ENCODE assay signal across 11 cellular contexts in genomic region chr18:44715245-44715644, GRCh38. TPM values are rescaled to one million over a fixed set of nuclear protein-coding genes. Genes with fewer than 3 reads are reported as not detected.
DNase-seq lines count a peak whose midpoint lies in the region; ATAC-seq and TF ChIP-seq lines count a peak whose summit lies in the region.
"Had no signal": no experiment of that assay in that cellular context is flagged by ENCODE, and none has a peak within 500 bp of the region (broad histone marks: within the 10 kb centered on the region; RNA-seq: fewer than 3 reads in every experiment).

No MANE protein-coding gene starts in this region.

- H3K27me3 Mint-ChIP-seq in activated CD8-positive, alpha-beta memory T cell treated with anti-CD3 and anti-CD28 coated beads, Interleukin-2, amount 10 ng/mL, durations not matched to agents 7 days and 5 days = peaks cover 5% of the 10 kb centered on the region

- no peaks in the 10 kb centered on the region for H3K9me3 Mint-ChIP-seq in activated CD8-positive, alpha-beta memory T cell treated with anti-CD3 and anti-CD28 coated beads, Interleukin-2, amount 10 ng/mL, durations not matched to agents 7 days and 5 days (ENCODE audit: low read depth)

- TF ChIP-seq CTCF in esophagus squamous epithelium (IDR thresholded peaks at IDR 0.05) = no peak

- H3K27me3 ChIP-seq in MG63 (no peaks in the 10 kb centered on the region), esophagus squamous epithelium (no peaks in the 10 kb centered on the region), muscle layer of duodenum (ENCODE audit: low read depth, low read length) (no peaks in the 10 kb centered on the region), H7 (ENCODE audit: control insufficient read depth, insufficient read depth, low read length) (no peaks in the 10 kb centered on the region)

- CTCF ChIA-PET in activated CD8-positive, alpha-beta memory T cell treated with anti-CD3 and anti-CD28 coated beads, Interleukin-2, amount 10 ng/mL, durations not matched to agents 7 days and 5 days (lab: Charles Lee) = interaction anchor here (1.7 kb wide), 1 partner anchor 9 kb away, joined by 5 read pairs; no protein-coding TSS in a partner anchor

- intact Hi-C loops in esophagus squamous epithelium (cut with DNase I) = no loop called here

- H3K4me3 Mint-ChIP-seq in activated CD8-positive, alpha-beta memory T cell treated with anti-CD3 and anti-CD28 coated beads, Interleukin-2, amount 10 ng/mL, durations not matched to agents 7 days and 5 days = no peak overlapping the region
- H3K4me3 Mint-ChIP-seq: CD4-positive, CD25-positive, alpha-beta regulatory T cell had no signal

- H3K27ac ChIP-seq in esophagus squamous epithelium (peak overlapping the region; percentile 25 to 82 (median 60)), muscle layer of duodenum (ENCODE audit: low read length) (peak overlapping the region; percentile 83)

- DNase-seq in ACHN (peak; percentile 56), MG63 (peak; percentile 54), esophagus squamous epithelium (lab: John Stamatoyannopoulos, UW) (no peak), Kasumi-1 (lab: John Stamatoyannopoulos, UW) (no peak), H7 (no peak)
- no peak for DNase-seq in activated CD8-positive, alpha-beta memory T cell treated with anti-CD3 and anti-CD28 coated beads, Interleukin-2, amount 10 ng/mL, durations not matched to agents 7 days and 5 days
- DNase-seq: CD4-positive, CD25-positive, alpha-beta regulatory T cell; central memory CD4-positive, alpha-beta T cell; NCI-H226 had no signal

- in situ Hi-C loops in ACHN (cut with HindIII; ENCODE audit: low pct_ligation_motif_present, low pct_unique_long_range_greater_than_20kb, low sequenced_read_pairs) = no loop called here

- H3K4me1 Mint-ChIP-seq in activated CD8-positive, alpha-beta memory T cell treated with anti-CD3 and anti-CD28 coated beads, Interleukin-2, amount 10 ng/mL, durations not matched to agents 7 days and 5 days = peaks cover 66% of the 10 kb centered on the region

- ATAC-seq in activated CD8-positive, alpha-beta memory T cell treated with anti-CD3 and anti-CD28 coated beads, Interleukin-2, amount 10 ng/mL, durations not matched to agents 7 days and 5 days = no peak
- no peak for ATAC-seq in HG02870 (IDR thresholded peaks at IDR 0.05; ENCODE audit: unreplicated experiment)

- H3K9me3 ChIP-seq in MG63 (no peaks in the 10 kb centered on the region), esophagus squamous epithelium (no peaks in the 10 kb centered on the region), muscle layer of duodenum (ENCODE audit: control insufficient read depth in 1 of 2, low read length in 2 of 2) (no peaks in the 10 kb centered on the region)

- H3K4me1 ChIP-seq in esophagus squamous epithelium (peaks cover 0 to 56% (median 24%) of the 10 kb centered on the region in 3 donors), muscle layer of duodenum (ENCODE audit: control insufficient read depth in 1 of 2, insufficient read depth in 2 of 2, low read length in 2 of 2) (peaks cover under 1 to 6% of the 10 kb centered on the region in 2 donors)

- WGBS in esophagus squamous epithelium, 2 donors = 43 to 57% methylated on average over 6 to 7 of the region's 7 CpGs

- H3K36me3 ChIP-seq in MG63 (no peaks in the 10 kb centered on the region), esophagus squamous epithelium (no peaks in the 10 kb centered on the region), muscle layer of duodenum (ENCODE audit: control insufficient read depth in 1 of 2, insufficient read depth in 2 of 2, low read length in 2 of 2) (peaks cover 0 to 7% of the 10 kb centered on the region in 2 donors), H7 (replicated peaks; ENCODE audit: control insufficient read depth, insufficient read depth, low read length) (no peaks in the 10 kb centered on the region)

- H3K27ac Mint-ChIP-seq in activated CD8-positive, alpha-beta memory T cell treated with anti-CD3 and anti-CD28 coated beads, Interleukin-2, amount 10 ng/mL, durations not matched to agents 7 days and 5 days = no peak overlapping the region
- H3K27ac Mint-ChIP-seq: CD4-positive, CD25-positive, alpha-beta regulatory T cell had no signal

- peaks cover 42% of the 10 kb centered on the region for H3K36me3 Mint-ChIP-seq in activated CD8-positive, alpha-beta memory T cell treated with anti-CD3 and anti-CD28 coated beads, Interleukin-2, amount 10 ng/mL, durations not matched to agents 7 days and 5 days
- H3K36me3 Mint-ChIP-seq: CD4-positive, CD25-positive, alpha-beta regulatory T cell had no signal

- TF ChIP-seq POLR2A in esophagus squamous epithelium (IDR thresholded peaks at IDR 0.05) = no peak

- no peak overlapping the region for H3K4me3 ChIP-seq in MG63
- no peak overlapping the region for H3K4me3 ChIP-seq in esophagus squamous epithelium
- no peak overlapping the region for H3K4me3 ChIP-seq in muscle layer of duodenum (ENCODE audit: low read depth in 1 of 2, low read length in 2 of 2)
- no peak overlapping the region for H3K4me3 ChIP-seq in H7 (ENCODE audit: insufficient read depth, low read depth, low read length)

RNA-seq across cellular contexts. Expression of gene SETBP1, which starts 34.6 kb away (rescaled TPM):
- not detected in 2 replicates for total RNA-seq in MG63 (2014; rRNA removed; shearing (Covaris generic); ENCODE audit: low replicate concordance)
- 10 to 100 TPM in 1 of 4 donors, 1 to 10 TPM in 3; 2.6 to 18.5 (median 6.4) TPM for total RNA-seq in esophagus squamous epithelium
- 10 to 100 TPM; 25.2 to 30.3 TPM for total RNA-seq in activated CD8-positive, alpha-beta memory T cell treated with anti-CD3 and anti-CD28 coated beads, Interleukin-2, amount 10 ng/mL, durations not matched to agents 7 days and 5 days
- total RNA-seq in H7 (2014; rRNA removed; shearing (Covaris generic)) = 1.8 and 3.3 TPM in 2 replicates

Comparison
In these comparisons a context has a peak if more than half of its experiments do, and no peak if none do; other contexts are left out.
1. DNase-seq: peak in ACHN (single experiment) and MG63 (single experiment); none in esophagus squamous epithelium (single experiment), activated CD8-positive, alpha-beta memory T cell treated with anti-CD3 and anti-CD28 coated beads, Interleukin-2, amount 10 ng/mL, durations not matched to agents 7 days and 5 days (single experiment), Kasumi-1 (0 of 2) and H7 (single experiment).